Comparison of ENCODE assay signal across 8 cellular contexts in the genomic region with DNA sequence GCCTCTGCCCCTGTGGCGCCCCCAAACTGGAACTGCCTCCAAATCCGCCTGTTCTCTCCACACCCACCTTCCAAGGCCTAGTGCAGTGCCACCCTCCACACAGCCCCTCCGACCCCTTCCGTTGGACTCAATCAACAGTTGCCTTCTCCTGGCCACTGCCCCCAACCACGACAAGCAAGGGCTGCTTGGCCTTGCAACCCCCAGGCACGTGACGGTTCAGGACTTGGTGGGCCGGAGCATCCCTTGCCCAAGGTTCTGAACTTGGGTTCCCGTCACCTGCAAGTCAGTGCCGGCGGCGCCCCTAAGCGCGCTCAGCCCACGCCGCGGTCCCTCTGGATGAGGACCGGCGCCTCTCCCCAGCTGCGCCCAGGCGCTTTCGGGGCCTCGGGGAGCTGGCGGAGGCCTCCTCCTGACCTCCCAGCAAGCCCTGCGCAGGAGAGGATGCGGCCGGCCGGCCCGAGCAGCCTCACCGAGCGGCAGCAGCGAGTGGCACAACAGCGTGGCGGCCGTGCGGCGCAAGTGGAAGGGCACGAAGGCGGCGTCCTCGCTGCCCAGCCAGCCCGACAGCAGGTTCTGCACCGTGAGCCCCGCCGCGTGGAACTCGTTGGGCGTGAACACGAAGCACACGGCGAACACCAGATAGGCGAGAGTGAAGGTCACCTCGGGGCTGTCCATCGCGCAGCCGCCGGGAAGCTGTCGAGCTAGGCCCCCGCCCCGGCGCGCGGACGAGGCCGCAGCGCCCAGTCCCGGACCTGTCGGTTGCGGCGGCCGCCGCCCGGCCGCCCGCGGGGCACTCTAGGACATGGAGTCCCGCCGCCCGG. TPM values are rescaled to one million over a fixed set of nuclear protein-coding genes. Genes with fewer than 3 reads are reported as not detected.
DNase-seq lines count a peak whose midpoint lies in the region; ATAC-seq and TF ChIP-seq lines count a peak whose summit lies in the region.

No MANE protein-coding gene starts in this region.

- H3K9me2 ChIP-seq in neural cell (ENCODE audit: insufficient read depth, low read length), result no peaks in the 10 kb centered on the region

- peak overlapping the region; percentile 52 for H3K27ac ChIP-seq in neural cell (ENCODE audit: low read length)

- H3K36me3 ChIP-seq in neural cell (ENCODE audit: insufficient read depth, low read length), result no peaks in the 10 kb centered on the region

- no peaks in the 10 kb centered on the region for H3F3A ChIP-seq in neural cell (ENCODE audit: insufficient read depth, low read length, poor library complexity, severe bottlenecking)

- POLR2A ChIA-PET in GM10248 (lab: Yijun Ruan, JAX), result interaction anchor here (0.9 to 1.1 kb wide), 3 partner anchors 8 to 27 kb away, joined by 3 to 5 read pairs (median 5); a partner anchor contains a TSS

- H3K27me3 ChIP-seq in neural cell (ENCODE audit: insufficient read depth, low read depth, low read length), result no peaks in the 10 kb centered on the region

- CTCF ChIA-PET in GM10248 (lab: Yijun Ruan, JAX), result interaction anchor here (0.7 to 18.5 kb wide), 6 partner anchors 9 to 189 kb away, joined by 3 to 374 read pairs (median 4); no protein-coding TSS in a partner anchor

- TF ChIP-seq EP300 in neural cell (conservative IDR thresholded peaks at IDR 0.05; ENCODE audit: poor library complexity, severe bottlenecking), result no peak

- no peaks in the 10 kb centered on the region for H3K9me3 ChIP-seq in neural cell (ENCODE audit: low read length)

- peak overlapping the region; percentile 56 for H2AFZ ChIP-seq in neural cell (ENCODE audit: low read depth, low read length)

- H3K4me3 ChIP-seq in LNCaP clone FGC (ENCODE audit: low read depth, low read length), result peak overlapping the region; percentile 94
- H3K4me3 ChIP-seq in fibroblast of villous mesenchyme (ENCODE audit: low read depth, low read length), result peak overlapping the region; percentile 71
- H3K4me3 ChIP-seq in neural cell (ENCODE audit: low read length), result peak overlapping the region; percentile 95

- H3K9ac ChIP-seq in neural cell (ENCODE audit: low read length), result peak overlapping the region; percentile 74

- TF ChIP-seq CTCF in GM10248 (IDR thresholded peaks at IDR 0.05; ENCODE audit: control extremely low read depth, extremely low read depth, low read depth, missing control alignments) (peak; percentile 0), LNCaP clone FGC (IDR thresholded peaks at IDR 0.05; ENCODE audit: control insufficient read depth, extremely low read depth, insufficient read depth) (no peak), fibroblast of villous mesenchyme (IDR thresholded peaks at IDR 0.05; ENCODE audit: insufficient read depth, low read depth, low read length) (no peak), neural cell (IDR thresholded peaks at IDR 0.05; ENCODE audit: poor library complexity, severe bottlenecking) (no peak)

- TF ChIP-seq RAD21 in neural cell (conservative IDR thresholded peaks at IDR 0.05), result no peak

- no peaks in the 10 kb centered on the region for H4K20me1 ChIP-seq in neural cell (ENCODE audit: insufficient read depth)

- peaks cover 20% of the 10 kb centered on the region for H3K79me2 ChIP-seq in neural cell (replicated peaks; ENCODE audit: insufficient read depth, low read length)

- H3K4me2 ChIP-seq in neural cell (ENCODE audit: low read length), result peak overlapping the region; percentile 62

- ATAC-seq in GM21576 (IDR thresholded peaks at IDR 0.05; ENCODE audit: unreplicated experiment), result peak; percentile 21

- DNase-seq in GM10248 (ENCODE audit: extremely low spot score) (peak; percentile 48), LNCaP clone FGC (ENCODE audit: low read depth) (no peak), fibroblast of villous mesenchyme (ENCODE audit: low read depth) (peak; percentile 50), SIG-M5 treated with dmso at 0.1 percent for 504 hours (lab: John Stamatoyannopoulos, UW; ENCODE audit: unreplicated experiment) (no peak), NCI-H2029 treated with DMSO at 0.1 percent for 48 hours (lab: John Stamatoyannopoulos, UW) (no peak)
- peak; percentile 26 for DNase-seq in activated T-helper 9 cell treated with anti-CD3 and anti-CD28 coated beads, Interleukin-2, amount 50 U/mL, for 16 hours (ENCODE audit: low read depth)

TF ChIP-seq in neural cell, 6 proteins besides CTCF, POLR2A, EP300 and RAD21:
- TF ChIP-seq POLR2AphosphoS5 (IDR thresholded peaks at IDR 0.05) (peak; percentile 28), MXI1 (conservative IDR thresholded peaks at IDR 0.05; ENCODE audit: poor library complexity, severe bottlenecking) (peak; percentile 62), EZH2 (IDR thresholded peaks at IDR 0.05; ENCODE audit: borderline replicate concordance, insufficient read depth, low read length, poor library complexity, severe bottlenecking) (no peak), SMC3 (conservative IDR thresholded peaks at IDR 0.05; ENCODE audit: poor library complexity) (no peak), TAF1 (IDR thresholded peaks at IDR 0.05; ENCODE audit: low read depth) (peak; percentile 38)
- TF ChIP-seq, protein P1, sequence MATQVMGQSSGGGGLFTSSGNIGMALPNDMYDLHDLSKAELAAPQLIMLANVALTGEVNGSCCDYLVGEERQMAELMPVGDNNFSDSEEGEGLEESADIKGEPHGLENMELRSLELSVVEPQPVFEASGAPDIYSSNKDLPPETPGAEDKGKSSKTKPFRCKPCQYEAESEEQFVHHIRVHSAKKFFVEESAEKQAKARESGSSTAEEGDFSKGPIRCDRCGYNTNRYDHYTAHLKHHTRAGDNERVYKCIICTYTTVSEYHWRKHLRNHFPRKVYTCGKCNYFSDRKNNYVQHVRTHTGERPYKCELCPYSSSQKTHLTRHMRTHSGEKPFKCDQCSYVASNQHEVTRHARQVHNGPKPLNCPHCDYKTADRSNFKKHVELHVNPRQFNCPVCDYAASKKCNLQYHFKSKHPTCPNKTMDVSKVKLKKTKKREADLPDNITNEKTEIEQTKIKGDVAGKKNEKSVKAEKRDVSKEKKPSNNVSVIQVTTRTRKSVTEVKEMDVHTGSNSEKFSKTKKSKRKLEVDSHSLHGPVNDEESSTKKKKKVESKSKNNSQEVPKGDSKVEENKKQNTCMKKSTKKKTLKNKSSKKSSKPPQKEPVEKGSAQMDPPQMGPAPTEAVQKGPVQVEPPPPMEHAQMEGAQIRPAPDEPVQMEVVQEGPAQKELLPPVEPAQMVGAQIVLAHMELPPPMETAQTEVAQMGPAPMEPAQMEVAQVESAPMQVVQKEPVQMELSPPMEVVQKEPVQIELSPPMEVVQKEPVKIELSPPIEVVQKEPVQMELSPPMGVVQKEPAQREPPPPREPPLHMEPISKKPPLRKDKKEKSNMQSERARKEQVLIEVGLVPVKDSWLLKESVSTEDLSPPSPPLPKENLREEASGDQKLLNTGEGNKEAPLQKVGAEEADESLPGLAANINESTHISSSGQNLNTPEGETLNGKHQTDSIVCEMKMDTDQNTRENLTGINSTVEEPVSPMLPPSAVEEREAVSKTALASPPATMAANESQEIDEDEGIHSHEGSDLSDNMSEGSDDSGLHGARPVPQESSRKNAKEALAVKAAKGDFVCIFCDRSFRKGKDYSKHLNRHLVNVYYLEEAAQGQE (IDR thresholded peaks at IDR 0.05; ENCODE audit: borderline replicate concordance), result no peak

RNA-seq across cellular contexts. Expression of a gene that starts 0.8 kb away (rescaled TPM):
- total RNA-seq in fibroblast of villous mesenchyme, result 31.1 and 34.5 TPM in 2 replicates
- polyA plus RNA-seq in neural cell, result 42.1 and 48.7 TPM in 2 replicates
- polyA minus RNA-seq in neural cell, result 24.3 and 26.8 TPM in 2 replicates

RNA-seq across cellular contexts. Expression of a gene that starts 0.9 kb away (rescaled TPM):
- total RNA-seq in fibroblast of villous mesenchyme, result 9.0 and 16.0 TPM in 2 replicates
- 2.6 and 3.5 TPM in 2 replicates for polyA plus RNA-seq in neural cell
- polyA minus RNA-seq in neural cell, result 2.1 and 3.7 TPM in 2 replicates

RNA-seq across cellular contexts. Expression of a gene that starts 8.3 kb away (rescaled TPM):
- 63.0 and 69.6 TPM in 2 replicates for total RNA-seq in fibroblast of villous mesenchyme
- polyA plus RNA-seq in neural cell, result 107 and 111 TPM in 2 replicates
- polyA minus RNA-seq in neural cell, result 54.4 and 59.4 TPM in 2 replicates

RNA-seq across cellular contexts. Expression of a gene that starts 36.3 kb away (rescaled TPM):
- 0.86 and 2.3 TPM in 2 replicates for total RNA-seq in fibroblast of villous mesenchyme
- polyA plus RNA-seq in neural cell, result 0.78 TPM in 1 of 2 replicates, not detected in the other
- 1.0 and 2.4 TPM in 2 replicates for polyA minus RNA-seq in neural cell

Comparison
In these comparisons a context has a peak if more than half of its experiments do, and no peak if none do; other contexts are left out.
1. DNase-seq: peak in GM10248 (single experiment), activated T-helper 9 cell treated with anti-CD3 and anti-CD28 coated beads, Interleukin-2, amount 50 U/mL, for 16 hours (single experiment) and fibroblast of villous mesenchyme (single experiment); none in LNCaP clone FGC (single experiment), SIG-M5 treated with dmso at 0.1 percent for 504 hours (single experiment) and NCI-H2029 treated with DMSO at 0.1 percent for 48 hours (single experiment).
2. Peak in every context shown above with its lines, with median percentiles within 50 percentile points of each other: H3K4me3 ChIP-seq.